Comparison of ENCODE assay signal across 1 cellular context in the genomic region with DNA sequence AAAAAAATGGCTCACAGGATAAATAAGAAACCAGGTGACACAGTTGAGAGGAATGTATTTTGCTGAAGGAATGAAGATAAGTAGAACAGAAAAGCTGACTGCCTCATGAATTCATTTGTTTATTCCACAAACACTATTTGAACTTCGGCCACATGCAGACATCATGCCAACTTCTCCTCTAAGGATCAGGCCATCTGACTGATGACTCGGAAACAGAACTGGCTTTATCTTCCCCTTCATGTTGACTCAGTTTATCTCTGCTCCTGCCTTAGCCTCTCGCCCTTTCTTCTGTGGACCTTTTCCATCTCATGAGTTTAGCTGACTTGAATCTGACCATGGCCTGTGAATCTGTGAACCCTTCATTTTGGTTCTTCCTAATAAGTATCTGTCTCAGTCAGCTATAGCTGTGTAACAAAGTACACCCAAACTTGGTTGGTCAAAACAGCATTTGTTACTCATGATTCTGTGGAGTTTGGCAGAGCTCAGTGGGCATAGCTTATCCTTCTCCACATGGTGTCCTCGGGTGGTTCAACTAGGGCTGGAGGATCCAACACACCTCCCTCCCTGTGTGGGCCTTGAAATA.
A peak's percentile ranks its signal among the peaks of the same experiment; 100 is the strongest.
TF ChIP-seq lines count a peak whose summit lies in the region.

No MANE protein-coding gene starts in this region.

TF ChIP-seq in HepG2, 621 proteins besides CTCF, POLR2A, EP300 and RAD21 (continues in another document):
- TF ChIP-seq EZH2 (conservative IDR thresholded peaks at IDR 0.05; ENCODE audit: low read depth, low read length) (no peak), DMTF1 (CRISPR knock-in tag; IDR thresholded peaks at IDR 0.05) (no peak), ZNF253 (CRISPR knock-in tag; IDR thresholded peaks at IDR 0.05; ENCODE audit: borderline replicate concordance) (no peak), ZNF260 (CRISPR knock-in tag; IDR thresholded peaks at IDR 0.05; ENCODE audit: borderline replicate concordance, low read depth) (no peak), ZNF274 (CRISPR knock-in tag; IDR thresholded peaks at IDR 0.05) (no peak), AKAP8 (CRISPR knock-in tag; IDR thresholded peaks at IDR 0.05) (no peak), SNRNP70 (IDR thresholded peaks at IDR 0.05; ENCODE audit: low read depth, low read length) (no peak), GLI4 (CRISPR knock-in tag; IDR thresholded peaks at IDR 0.05; ENCODE audit: borderline replicate concordance) (0 out of 2 replicates have a peak, but pooled peaks have one; percentile 34), CAMTA2 (CRISPR knock-in tag; IDR thresholded peaks at IDR 0.05; ENCODE audit: borderline replicate concordance) (no peak), ZNF674 (CRISPR knock-in tag; IDR thresholded peaks at IDR 0.05; ENCODE audit: low read depth) (no peak), TCF7 (IDR thresholded peaks at IDR 0.05; ENCODE audit: low read depth) (peak; percentile 4; the same call in 1 of the 2 replicates), FOXK2 (IDR thresholded peaks at IDR 0.05) (peak; percentile 83), CBFB (CRISPR knock-in tag; IDR thresholded peaks at IDR 0.05) (no peak), JDP2 (CRISPR knock-in tag; IDR thresholded peaks at IDR 0.05; ENCODE audit: borderline replicate concordance) (no peak), ZMYM2 (CRISPR knock-in tag; IDR thresholded peaks at IDR 0.05) (peak; percentile 37; the same call in 1 of the 2 replicates), ZNF564 (CRISPR knock-in tag; IDR thresholded peaks at IDR 0.05) (no peak; the same call in 1 of the 2 replicates), PAX8 (CRISPR knock-in tag; IDR thresholded peaks at IDR 0.05; ENCODE audit: borderline replicate concordance) (no peak), RNF219 (CRISPR knock-in tag; IDR thresholded peaks at IDR 0.05) (no peak), RFXANK (CRISPR knock-in tag; IDR thresholded peaks at IDR 0.05) (no peak), ZNF816 (CRISPR knock-in tag; IDR thresholded peaks at IDR 0.05; ENCODE audit: borderline replicate concordance) (no peak), ADNP (CRISPR knock-in tag; IDR thresholded peaks at IDR 0.05) (peak; percentile 81), TBP (CRISPR knock-in tag; IDR thresholded peaks at IDR 0.05) (no peak), ZSCAN29 (CRISPR knock-in tag; conservative IDR thresholded peaks at IDR 0.05) (no peak; the same call in 1 of the 2 replicates), ZBTB3 (CRISPR knock-in tag; IDR thresholded peaks at IDR 0.05; ENCODE audit: borderline replicate concordance, low read depth) (no peak), ARNTL (CRISPR knock-in tag; IDR thresholded peaks at IDR 0.05) (no peak), SAP130 (CRISPR knock-in tag; IDR thresholded peaks at IDR 0.05; ENCODE audit: low read depth) (peak; percentile 43; the same call in 1 of the 2 replicates), SMAD9 (CRISPR knock-in tag; IDR thresholded peaks at IDR 0.05) (no peak), SMYD3 (CRISPR knock-in tag; IDR thresholded peaks at IDR 0.05) (no peak), NR2F1 (CRISPR knock-in tag; IDR thresholded peaks at IDR 0.05) (0 out of 4 replicates have a peak, but pooled peaks of 1 of the 2 experiments have one; percentile 9), E2F1 (CRISPR knock-in tag; IDR thresholded peaks at IDR 0.05) (no peak), PCBP2 (optimal IDR thresholded peaks at IDR 0.05; ENCODE audit: low read depth, low read length, poor library complexity, severe bottlenecking) (no peak), TEAD2 (CRISPR knock-in tag; IDR thresholded peaks at IDR 0.05) (no peak), SRF (IDR thresholded peaks at IDR 0.05; ENCODE audit: low read depth, low read length) (no peak), FOXA3 (CRISPR knock-in tag; IDR thresholded peaks at IDR 0.05) (peak; percentile 74), HOMEZ (CRISPR knock-in tag; IDR thresholded peaks at IDR 0.05; ENCODE audit: low read depth) (0 out of 2 replicates have a peak, but pooled peaks have one; percentile 11), ZNF275 (CRISPR knock-in tag; IDR thresholded peaks at IDR 0.05; ENCODE audit: borderline replicate concordance) (no peak), SAFB2 (CRISPR knock-in tag; IDR thresholded peaks at IDR 0.05; ENCODE audit: borderline replicate concordance, low read depth) (no peak)
- TF ChIP-seq, protein P1, sequence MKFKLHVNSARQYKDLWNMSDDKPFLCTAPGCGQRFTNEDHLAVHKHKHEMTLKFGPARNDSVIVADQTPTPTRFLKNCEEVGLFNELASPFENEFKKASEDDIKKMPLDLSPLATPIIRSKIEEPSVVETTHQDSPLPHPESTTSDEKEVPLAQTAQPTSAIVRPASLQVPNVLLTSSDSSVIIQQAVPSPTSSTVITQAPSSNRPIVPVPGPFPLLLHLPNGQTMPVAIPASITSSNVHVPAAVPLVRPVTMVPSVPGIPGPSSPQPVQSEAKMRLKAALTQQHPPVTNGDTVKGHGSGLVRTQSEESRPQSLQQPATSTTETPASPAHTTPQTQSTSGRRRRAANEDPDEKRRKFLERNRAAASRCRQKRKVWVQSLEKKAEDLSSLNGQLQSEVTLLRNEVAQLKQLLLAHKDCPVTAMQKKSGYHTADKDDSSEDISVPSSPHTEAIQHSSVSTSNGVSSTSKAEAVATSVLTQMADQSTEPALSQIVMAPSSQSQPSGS (CRISPR knock-in tag; IDR thresholded peaks at IDR 0.05) = no peak
- TF ChIP-seq, protein P2, sequence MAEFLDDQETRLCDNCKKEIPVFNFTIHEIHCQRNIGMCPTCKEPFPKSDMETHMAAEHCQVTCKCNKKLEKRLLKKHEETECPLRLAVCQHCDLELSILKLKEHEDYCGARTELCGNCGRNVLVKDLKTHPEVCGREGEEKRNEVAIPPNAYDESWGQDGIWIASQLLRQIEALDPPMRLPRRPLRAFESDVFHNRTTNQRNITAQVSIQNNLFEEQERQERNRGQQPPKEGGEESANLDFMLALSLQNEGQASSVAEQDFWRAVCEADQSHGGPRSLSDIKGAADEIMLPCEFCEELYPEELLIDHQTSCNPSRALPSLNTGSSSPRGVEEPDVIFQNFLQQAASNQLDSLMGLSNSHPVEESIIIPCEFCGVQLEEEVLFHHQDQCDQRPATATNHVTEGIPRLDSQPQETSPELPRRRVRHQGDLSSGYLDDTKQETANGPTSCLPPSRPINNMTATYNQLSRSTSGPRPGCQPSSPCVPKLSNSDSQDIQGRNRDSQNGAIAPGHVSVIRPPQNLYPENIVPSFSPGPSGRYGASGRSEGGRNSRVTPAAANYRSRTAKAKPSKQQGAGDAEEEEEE (CRISPR knock-in tag; IDR thresholded peaks at IDR 0.05; ENCODE audit: borderline replicate concordance) = no peak
- TF ChIP-seq, protein P3, sequence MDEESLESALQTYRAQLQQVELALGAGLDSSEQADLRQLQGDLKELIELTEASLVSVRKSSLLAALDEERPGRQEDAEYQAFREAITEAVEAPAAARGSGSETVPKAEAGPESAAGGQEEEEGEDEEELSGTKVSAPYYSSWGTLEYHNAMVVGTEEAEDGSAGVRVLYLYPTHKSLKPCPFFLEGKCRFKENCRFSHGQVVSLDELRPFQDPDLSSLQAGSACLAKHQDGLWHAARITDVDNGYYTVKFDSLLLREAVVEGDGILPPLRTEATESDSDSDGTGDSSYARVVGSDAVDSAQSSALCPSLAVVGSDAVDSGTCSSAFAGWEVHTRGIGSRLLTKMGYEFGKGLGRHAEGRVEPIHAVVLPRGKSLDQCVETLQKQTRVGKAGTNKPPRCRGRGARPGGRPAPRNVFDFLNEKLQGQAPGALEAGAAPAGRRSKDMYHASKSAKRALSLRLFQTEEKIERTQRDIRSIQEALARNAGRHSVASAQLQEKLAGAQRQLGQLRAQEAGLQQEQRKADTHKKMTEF (CRISPR knock-in tag; IDR thresholded peaks at IDR 0.05) = peak; percentile 68; the same call in 1 of the 2 replicates
- TF ChIP-seq, protein P4, sequence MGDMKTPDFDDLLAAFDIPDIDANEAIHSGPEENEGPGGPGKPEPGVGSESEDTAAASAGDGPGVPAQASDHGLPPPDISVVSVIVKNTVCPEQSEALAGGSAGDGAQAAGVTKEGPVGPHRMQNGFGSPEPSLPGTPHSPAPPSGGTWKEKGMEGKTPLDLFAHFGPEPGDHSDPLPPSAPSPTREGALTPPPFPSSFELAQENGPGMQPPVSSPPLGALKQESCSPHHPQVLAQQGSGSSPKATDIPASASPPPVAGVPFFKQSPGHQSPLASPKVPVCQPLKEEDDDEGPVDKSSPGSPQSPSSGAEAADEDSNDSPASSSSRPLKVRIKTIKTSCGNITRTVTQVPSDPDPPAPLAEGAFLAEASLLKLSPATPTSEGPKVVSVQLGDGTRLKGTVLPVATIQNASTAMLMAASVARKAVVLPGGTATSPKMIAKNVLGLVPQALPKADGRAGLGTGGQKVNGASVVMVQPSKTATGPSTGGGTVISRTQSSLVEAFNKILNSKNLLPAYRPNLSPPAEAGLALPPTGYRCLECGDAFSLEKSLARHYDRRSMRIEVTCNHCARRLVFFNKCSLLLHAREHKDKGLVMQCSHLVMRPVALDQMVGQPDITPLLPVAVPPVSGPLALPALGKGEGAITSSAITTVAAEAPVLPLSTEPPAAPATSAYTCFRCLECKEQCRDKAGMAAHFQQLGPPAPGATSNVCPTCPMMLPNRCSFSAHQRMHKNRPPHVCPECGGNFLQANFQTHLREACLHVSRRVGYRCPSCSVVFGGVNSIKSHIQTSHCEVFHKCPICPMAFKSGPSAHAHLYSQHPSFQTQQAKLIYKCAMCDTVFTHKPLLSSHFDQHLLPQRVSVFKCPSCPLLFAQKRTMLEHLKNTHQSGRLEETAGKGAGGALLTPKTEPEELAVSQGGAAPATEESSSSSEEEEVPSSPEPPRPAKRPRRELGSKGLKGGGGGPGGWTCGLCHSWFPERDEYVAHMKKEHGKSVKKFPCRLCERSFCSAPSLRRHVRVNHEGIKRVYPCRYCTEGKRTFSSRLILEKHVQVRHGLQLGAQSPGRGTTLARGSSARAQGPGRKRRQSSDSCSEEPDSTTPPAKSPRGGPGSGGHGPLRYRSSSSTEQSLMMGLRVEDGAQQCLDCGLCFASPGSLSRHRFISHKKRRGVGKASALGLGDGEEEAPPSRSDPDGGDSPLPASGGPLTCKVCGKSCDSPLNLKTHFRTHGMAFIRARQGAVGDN (CRISPR knock-in tag; IDR thresholded peaks at IDR 0.05) = no peak
- TF ChIP-seq, protein P5, sequence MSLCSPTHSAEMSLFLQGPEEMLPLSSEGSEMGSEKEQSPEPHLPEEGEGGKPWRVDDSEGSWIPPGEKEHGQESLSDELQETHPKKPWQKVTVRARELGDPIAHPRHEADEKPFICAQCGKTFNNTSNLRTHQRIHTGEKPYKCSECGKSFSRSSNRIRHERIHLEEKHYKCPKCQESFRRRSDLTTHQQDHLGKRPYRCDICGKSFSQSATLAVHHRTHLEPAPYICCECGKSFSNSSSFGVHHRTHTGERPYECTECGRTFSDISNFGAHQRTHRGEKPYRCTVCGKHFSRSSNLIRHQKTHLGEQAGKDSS (CRISPR knock-in tag; IDR thresholded peaks at IDR 0.05; ENCODE audit: borderline replicate concordance, low read depth) = no peak
